In the genomic region with DNA sequence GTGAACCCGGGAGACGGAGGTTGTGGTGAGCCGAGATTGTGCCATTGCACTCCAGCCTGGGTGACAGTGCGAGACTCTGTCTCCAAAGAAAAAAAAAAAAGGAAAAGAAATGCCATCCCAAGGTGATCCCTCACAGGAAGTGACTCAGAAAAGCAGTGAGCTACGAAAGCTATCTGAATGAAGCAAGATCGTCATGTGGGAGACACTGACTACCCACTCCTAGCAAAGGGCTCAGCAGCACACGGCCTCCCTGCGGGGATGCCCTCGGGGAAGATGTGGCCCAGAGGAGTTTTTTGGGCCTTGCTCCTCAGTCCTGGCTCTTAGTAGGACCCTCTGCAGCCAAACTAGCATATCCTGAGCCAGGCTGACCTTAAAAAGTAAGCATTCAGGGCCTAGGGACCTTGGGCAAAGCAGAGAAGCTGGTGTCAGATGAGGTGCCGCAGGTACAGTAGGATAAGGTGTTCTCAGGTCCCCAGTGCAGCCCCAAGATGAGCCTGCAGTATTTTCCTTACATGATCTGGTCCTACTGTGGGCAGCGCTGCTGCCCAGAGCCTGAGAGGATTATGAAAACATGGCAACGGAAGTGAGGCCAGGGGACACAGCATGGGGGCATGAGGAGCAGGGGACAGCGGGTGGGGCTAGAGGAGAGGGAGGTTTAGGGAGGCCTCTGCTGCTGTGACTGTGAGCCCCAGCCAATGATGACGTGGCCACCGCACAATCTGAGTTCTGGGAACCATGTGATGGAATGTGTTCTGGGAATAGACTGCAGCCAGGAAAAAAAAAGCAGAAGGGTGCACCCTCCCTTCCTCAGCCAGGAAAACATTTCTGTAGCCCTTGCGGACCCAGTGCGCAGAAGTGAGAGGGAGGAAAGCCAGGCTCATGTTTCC, we compare ENCODE assay signal across 1 cellular context. TPM values are rescaled to one million over a fixed set of nuclear protein-coding genes. Genes with fewer than 3 reads are reported as not detected.
"Had no signal": no experiment of that assay in that cellular context is flagged by ENCODE, and none has a peak within 500 bp of the region (broad histone marks: within the 10 kb centered on the region; RNA-seq: fewer than 3 reads in every experiment).

No MANE protein-coding gene starts in this region.

RNA-seq across cellular contexts. Expression of gene RIMBP3C, which starts 6.6 kb away (rescaled TPM):
- total RNA-seq: RPMI7951 had no signal
